ENCODE assay signal across 19 cellular contexts in the genomic region with DNA sequence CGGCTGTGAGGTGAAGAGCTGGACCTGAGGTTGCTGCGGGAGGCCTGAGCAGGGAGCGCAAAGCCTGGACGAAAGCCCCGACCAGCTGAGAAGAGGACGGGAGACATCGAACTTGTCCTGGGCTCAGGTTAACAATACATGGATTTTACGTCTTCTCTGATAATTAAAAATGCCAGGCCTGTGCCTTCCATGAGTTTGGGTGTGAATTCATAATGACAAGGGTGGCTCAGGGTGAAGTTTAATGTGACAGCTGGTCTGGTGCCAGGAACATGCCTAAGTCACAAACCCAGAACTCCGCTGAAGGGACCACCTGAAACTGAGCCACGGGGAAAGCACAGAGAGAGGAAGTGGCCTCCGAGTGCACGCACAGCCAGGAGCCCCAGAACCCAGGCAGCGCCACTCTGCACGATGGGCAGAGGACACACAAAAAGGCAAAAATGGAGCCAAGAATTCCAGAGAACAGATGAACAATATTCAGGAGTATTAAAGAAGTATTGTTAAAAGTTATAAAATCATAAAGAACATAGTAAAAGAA.
"Had no signal": no experiment of that assay in that cellular context is flagged by ENCODE, and none has a peak within 500 bp of the region (broad histone marks: within the 10 kb centered on the region; RNA-seq: fewer than 3 reads in every experiment).

No MANE protein-coding gene starts in this region.

- ATAC-seq: esophagus mucosa; gastrocnemius medialis; left colon; left ventricle myocardium superior; right lobe of liver; stimulated activated memory B cell treated with anti-CD40 and anti-IgM and Interleukin-4, amounts not matched to agents 10 μg/mL and 1 μg/mL and 100 μg/mL, for 72 hours had no signal

- H3K9me3 ChIP-seq: gastrocnemius medialis, prostate gland, right lobe of liver, testis, tibial nerve had no signal

- H3K36me3 ChIP-seq: gastrocnemius medialis, prostate gland, right lobe of liver, tibial nerve had no signal

- H3K9ac ChIP-seq: parathyroid adenoma had no signal

- H3K79me2 ChIP-seq: parathyroid adenoma had no signal

- H3K4me3 ChIP-seq: dorsolateral prefrontal cortex, gastrocnemius medialis, prostate gland, right lobe of liver, testis, tibial nerve had no signal

- H3K4me1 ChIP-seq: gastrocnemius medialis, parathyroid adenoma, prostate gland, right lobe of liver had no signal

- H3K27ac ChIP-seq: dorsolateral prefrontal cortex, gastrocnemius medialis, parathyroid adenoma, prostate gland, right lobe of liver, testis, tibial nerve had no signal

- H2AFZ ChIP-seq: parathyroid adenoma had no signal

- DNase-seq: cortex of kidney; dorsolateral prefrontal cortex; effector memory CD4-positive, alpha-beta T cell; gastrocnemius medialis; glutamatergic neuron; immature natural killer cell; left colon; left ventricle myocardium superior; mesendoderm; naive B cell; occipital lobe; right lobe of liver; stimulated activated CD4-positive, alpha-beta T cell treated with anti-CD3 and anti-CD28 coated beads, Interleukin-4, amount 100 ng/mL, for 1 hour; testis had no signal

- H3K27me3 ChIP-seq: dorsolateral prefrontal cortex, right lobe of liver, testis had no signal
